22 cellular contexts compared by ENCODE assay signal in genomic region chr2:200179201-200179600, GRCh38.
"Had no signal": no experiment of that assay in that cellular context is flagged by ENCODE, and none has a peak within 500 bp of the region (broad histone marks: within the 10 kb centered on the region; RNA-seq: fewer than 3 reads in every experiment).

No MANE protein-coding gene starts in this region.

- H3K27ac ChIP-seq: hepatocyte, lower lobe of right lung, ovary, right atrium auricular region, right lobe of liver, suprapubic skin, thoracic aorta, tibial artery, uterus had no signal

- H3K4me1 Mint-ChIP-seq: naive thymus-derived CD4-positive, alpha-beta T cell; stimulated activated effector memory CD8-positive, alpha-beta T cell treated with anti-CD3 and anti-CD28 coated beads, Interleukin-12 subunit alpha, Interleukin-12 subunit beta, amount 100 ng/mL, for 72 hours had no signal

- H3K36me3 ChIP-seq: heart right ventricle, lower lobe of right lung, ovary, right atrium auricular region, right lobe of liver, suprapubic skin, thoracic aorta, tibial artery, uterus had no signal

- H3K9me3 ChIP-seq: heart right ventricle, lower lobe of right lung, ovary, right atrium auricular region, right lobe of liver, suprapubic skin, thoracic aorta, tibial artery, uterus had no signal

- H3K27me3 ChIP-seq: hepatocyte, ovary, right atrium auricular region, right lobe of liver, uterus had no signal

- H3K27ac Mint-ChIP-seq: naive thymus-derived CD4-positive, alpha-beta T cell; natural killer cell treated with Interleukin-12 subunit alpha and Interleukin-12 subunit beta and Interleukin-15 and Interleukin-18, amount 100 ng/mL, for 72 hours; progenitor cell of endocrine pancreas; stimulated activated effector memory CD8-positive, alpha-beta T cell treated with anti-CD3 and anti-CD28 coated beads, Interleukin-12 subunit alpha, Interleukin-12 subunit beta, amount 100 ng/mL, for 72 hours; stimulated activated naive CD8-positive, alpha-beta T cell treated with anti-CD3 and anti-CD28 coated beads, Interleukin-15, Interleukin-2, amounts not matched to agents 100 ng/mL and 50 ng/mL, for 24 hours had no signal

- H3K4me3 Mint-ChIP-seq: naive thymus-derived CD4-positive, alpha-beta T cell; natural killer cell treated with Interleukin-12 subunit alpha and Interleukin-12 subunit beta and Interleukin-15 and Interleukin-18, amount 100 ng/mL, for 72 hours; stimulated activated effector memory CD8-positive, alpha-beta T cell treated with anti-CD3 and anti-CD28 coated beads, Interleukin-12 subunit alpha, Interleukin-12 subunit beta, amount 100 ng/mL, for 72 hours; stimulated activated naive CD8-positive, alpha-beta T cell treated with anti-CD3 and anti-CD28 coated beads, Interleukin-15, Interleukin-2, amounts not matched to agents 100 ng/mL and 50 ng/mL, for 24 hours had no signal

- H3K36me3 Mint-ChIP-seq: naive thymus-derived CD4-positive, alpha-beta T cell; natural killer cell treated with Interleukin-12 subunit alpha and Interleukin-12 subunit beta and Interleukin-15 and Interleukin-18, amount 100 ng/mL, for 72 hours; stimulated activated effector memory CD8-positive, alpha-beta T cell treated with anti-CD3 and anti-CD28 coated beads, Interleukin-12 subunit alpha, Interleukin-12 subunit beta, amount 100 ng/mL, for 72 hours had no signal

- H3K4me3 ChIP-seq: heart right ventricle, hepatocyte, lower lobe of right lung, ovary, right atrium auricular region, right lobe of liver, skin epidermis, suprapubic skin, thoracic aorta, tibial artery, uterus had no signal

- H3K4me1 ChIP-seq: lower lobe of right lung, suprapubic skin, uterus had no signal

- ATAC-seq: naive thymus-derived CD4-positive, alpha-beta T cell; stimulated activated effector memory CD8-positive, alpha-beta T cell treated with anti-CD3 and anti-CD28 coated beads, Interleukin-12 subunit alpha, Interleukin-12 subunit beta, amount 100 ng/mL, for 72 hours had no signal

- H3K9me3 Mint-ChIP-seq: natural killer cell treated with Interleukin-12 subunit alpha and Interleukin-12 subunit beta and Interleukin-15 and Interleukin-18, amount 100 ng/mL, for 72 hours; stimulated activated effector memory CD8-positive, alpha-beta T cell treated with anti-CD3 and anti-CD28 coated beads, Interleukin-12 subunit alpha, Interleukin-12 subunit beta, amount 100 ng/mL, for 72 hours; stimulated activated naive CD8-positive, alpha-beta T cell treated with anti-CD3 and anti-CD28 coated beads, Interleukin-15, Interleukin-2, amounts not matched to agents 100 ng/mL and 50 ng/mL, for 24 hours had no signal

- DNase-seq: heart right ventricle; islet precursor cell; lower lobe of right lung; mammary epithelial cell; mesenchymal stem cell; naive thymus-derived CD4-positive, alpha-beta T cell; ovary; right lobe of liver; stimulated activated CD4-positive, alpha-beta T cell treated with anti-CD3 and anti-CD28 coated beads, Interleukin-4, amount 100 ng/mL, for 24 hours; stimulated activated naive CD4-positive, alpha-beta T cell; tibial artery; trophoblast cell; uterus had no signal
